Comparison of ENCODE assay signal across 15 cellular contexts in the genomic region with DNA sequence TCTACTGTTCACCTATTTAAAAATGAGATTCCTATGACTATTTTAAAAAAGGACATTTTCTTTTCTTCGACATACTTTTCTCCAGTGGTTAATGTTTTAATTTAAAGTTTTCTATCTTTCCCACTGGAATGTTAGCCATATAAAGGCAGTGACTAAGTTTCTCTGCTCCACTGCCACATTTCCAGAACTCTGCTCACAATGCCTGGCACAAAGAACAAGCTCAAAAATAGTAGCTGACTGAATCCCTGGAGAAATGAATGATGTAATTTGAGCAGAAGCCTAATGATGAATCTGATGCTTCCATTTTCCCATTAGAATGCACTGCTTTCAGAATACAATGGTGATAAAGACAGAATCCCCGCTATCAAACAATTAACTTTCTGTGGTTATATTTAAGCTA.
DNase-seq lines count a peak whose midpoint lies in the region; ATAC-seq and TF ChIP-seq lines count a peak whose summit lies in the region.
"Had no signal": no experiment of that assay in that cellular context is flagged by ENCODE, and none has a peak within 500 bp of the region (broad histone marks: within the 10 kb centered on the region; RNA-seq: fewer than 3 reads in every experiment).

No MANE protein-coding gene starts in this region.

- H3K9me3 ChIP-seq in MG63 (no peaks in the 10 kb centered on the region), mucosa of descending colon (no peaks in the 10 kb centered on the region)
- H3K9me3 ChIP-seq: tibial nerve had no signal

- H3K36me3 ChIP-seq in MG63: no peaks in the 10 kb centered on the region
- H3K36me3 ChIP-seq in mucosa of descending colon (ENCODE audit: low read depth): no peaks in the 10 kb centered on the region
- H3K36me3 ChIP-seq: tibial nerve had no signal

- no peaks in the 10 kb centered on the region for H3K27me3 ChIP-seq in MG63
- H3K27me3 ChIP-seq: foreskin keratinocyte, tibial nerve had no signal

- ATAC-seq in stimulated activated naive CD8-positive, alpha-beta T cell treated with anti-CD3 and anti-CD28 coated beads, Interleukin-15, Interleukin-2, amounts not matched to agents 100 U/mL and 50 U/mL, for 24 hours: no peak
- no peak for ATAC-seq in mucosa of descending colon
- ATAC-seq: foreskin keratinocyte had no signal

- H3K4me3 ChIP-seq in MG63 (no peak overlapping the region), mucosa of descending colon (no peak overlapping the region)
- H3K4me3 ChIP-seq: tibial nerve had no signal

- no peak for TF ChIP-seq CTCF in mucosa of descending colon (IDR thresholded peaks at IDR 0.05)

- intact Hi-C loops in mucosa of descending colon (cut with DNase I, micrococcal nuclease): no loop called here

- DNase-seq in AG08395 (ENCODE audit: low spot score): peak; percentile 18
- peak; percentile 54 for DNase-seq in MG63
- peak; percentile 38 for DNase-seq in dedifferentiated amniotic fluid mesenchymal stem cell (ENCODE audit: extremely low spot score)
- DNase-seq in myocyte (ENCODE audit: low read depth): peak; percentile 71
- DNase-seq in activated T-cell treated with anti-CD3 and anti-CD28 coated beads, Interleukin-2, amount 50 U/mL, for 48 hours: no peak
- DNase-seq in stimulated activated naive CD8-positive, alpha-beta T cell treated with anti-CD3 and anti-CD28 coated beads, Interleukin-15, Interleukin-2, amounts not matched to agents 100 U/mL and 50 U/mL, for 24 hours: no peak
- DNase-seq in mucosa of descending colon: no peak
- DNase-seq in NCI-H1105 treated with DMSO at 0.1 percent for 48 hours (lab: John Stamatoyannopoulos, UW): no peak
- DNase-seq: activated effector memory CD4-positive, alpha-beta T cell treated with Interleukin-2 at 50 U/mL for 16 hours; foreskin keratinocyte; MV-4-11; NCI-H345; right cardiac atrium; Right ventricle myocardium superior had no signal

- H3K4me1 ChIP-seq in mucosa of descending colon (ENCODE audit: low read depth): no peaks in the 10 kb centered on the region
- H3K4me1 ChIP-seq: foreskin keratinocyte, tibial nerve had no signal

Comparison
In these comparisons a context has a peak if more than half of its experiments do, and no peak if none do; other contexts are left out.
1. DNase-seq: peak in AG08395 (single experiment), MG63 (single experiment), dedifferentiated amniotic fluid mesenchymal stem cell (single experiment) and myocyte (single experiment); none in activated T-cell treated with anti-CD3 and anti-CD28 coated beads, Interleukin-2, amount 50 U/mL, for 48 hours (0 of 2), stimulated activated naive CD8-positive, alpha-beta T cell treated with anti-CD3 and anti-CD28 coated beads, Interleukin-15, Interleukin-2, amounts not matched to agents 100 U/mL and 50 U/mL, for 24 hours (single experiment), mucosa of descending colon (0 of 3) and NCI-H1105 treated with DMSO at 0.1 percent for 48 hours (single experiment).